11 cellular contexts compared by ENCODE assay signal in genomic region chr17:72502111-72502939, GRCh38.
DNase-seq lines count a peak whose midpoint lies in the region; ATAC-seq, FAIRE-seq and TF ChIP-seq lines count a peak whose summit lies in the region.
"Had no signal": no experiment of that assay in that cellular context is flagged by ENCODE, and none has a peak within 500 bp of the region (broad histone marks: within the 10 kb centered on the region; RNA-seq: fewer than 3 reads in every experiment).

No MANE protein-coding gene starts in this region.

- no peak overlapping the region for H3K4ac ChIP-seq in H1 (replicated peaks; ENCODE audit: insufficient read length, low read depth, low read length)

- peaks cover 3 to 10% (median 5%) of the 10 kb centered on the region in 3 donors for H3K27me3 Mint-ChIP-seq in CD14-positive monocyte (ENCODE audit: low read depth in 3 of 3)

- no peak overlapping the region for H4K91ac ChIP-seq in H1 (replicated peaks; ENCODE audit: insufficient read length, low read length)

- CTCF ChIA-PET in H1 (lab: Charles Lee; ENCODE audit: partially characterized antibody): interaction anchor here (0.6 to 1.8 kb wide), 3 partner anchors 23 to 1114 kb away, joined by 3 to 10 read pairs (median 6); no protein-coding TSS in a partner anchor

- H3K36me3 Mint-ChIP-seq in CD14-positive monocyte: no peaks in the 10 kb centered on the region

- H3K9me3 ChIP-seq in H1 (ENCODE audit: insufficient read depth in 2 of 2, low read depth in 1 of 2, low read length in 1 of 2): no peaks in the 10 kb centered on the region
- H3K9me3 ChIP-seq in right lobe of liver: no peaks in the 10 kb centered on the region
- H3K9me3 ChIP-seq in thyroid gland: no peaks in the 10 kb centered on the region

- peak overlapping the region; percentile 78; the same call in 1 of the 2 replicates for H2BK5ac ChIP-seq in H1 (ENCODE audit: low read depth, low read length)

- H2BK120ac ChIP-seq in H1 (replicated peaks; ENCODE audit: low read depth, low read length): no peak overlapping the region

- peak; percentile 26 to 78 (median 46) for ATAC-seq in right lobe of liver
- no peak for ATAC-seq in omental fat pad (ENCODE audit: low FRiP score)
- no peak for ATAC-seq in GM19397 (IDR thresholded peaks at IDR 0.05; ENCODE audit: unreplicated experiment)
- ATAC-seq: activated T-cell treated with anti-CD3 and anti-CD28 coated beads, Interleukin-2, amount 50 U/mL, for 4 hours had no signal

- H3K27ac ChIP-seq in H1 (ENCODE audit: low read depth, low read length) (no peak overlapping the region), right lobe of liver (no peak overlapping the region), thyroid gland (peak overlapping the region; percentile 72 to 98 (median 92))

- H3K36me3 ChIP-seq in H1 (ENCODE audit: control insufficient read depth in 2 of 4, insufficient read depth in 4 of 4, low read length in 3 of 4): no peaks in the 10 kb centered on the region
- no peaks in the 10 kb centered on the region for H3K36me3 ChIP-seq in right lobe of liver
- no peaks in the 10 kb centered on the region for H3K36me3 ChIP-seq in thyroid gland

- POLR2A ChIA-PET in H1 (lab: Charles Lee; ENCODE audit: partially characterized antibody): interaction anchor here (0.7 kb wide), 1 partner anchor 312 kb away, joined by 4 read pairs; no protein-coding TSS in a partner anchor

- H3K4me1 ChIP-seq in H1 (replicated peaks in 1 of 4; ENCODE audit: control insufficient read depth in 3 of 4, insufficient read depth in 4 of 4, low read length in 3 of 4) (peaks cover 0 to 13% (median 7%) of the 10 kb centered on the region in 4 experiments), right lobe of liver (peaks cover 0 to 17% (median 0%) of the 10 kb centered on the region in 4 donors), thyroid gland (peaks cover 19% of the 10 kb centered on the region in 2 donors)

- no peaks in the 10 kb centered on the region for H3K79me1 ChIP-seq in H1 (ENCODE audit: low read depth, low read length)

- H3K14ac ChIP-seq in H1 (ENCODE audit: insufficient read length): no peak overlapping the region

- no peak overlapping the region for H3K9ac ChIP-seq in H1 (replicated peaks in 1 of 4; ENCODE audit: extremely low read depth in 1 of 4, low read depth in 3 of 4, low read length in 3 of 4)

- H3K27ac Mint-ChIP-seq in CD14-positive monocyte: no peak overlapping the region
- H3K27ac Mint-ChIP-seq: IgD-negative memory B cell; T-helper 2 cell treated with Interferon-gamma antibody and Interleukin-4, amounts not matched to agents 5 μg/mL and 100 μg/mL, for 36 hours had no signal

- 0 out of 2 replicates have a peak overlapping the region, but pooled peaks have one; percentile 23 for H2BK15ac ChIP-seq in H1 (ENCODE audit: low read length)

- intact Hi-C loops in right lobe of liver (cut with DNase I) (no loop called here), thyroid gland (cut with DNase I) (no loop called here), CD14-positive monocyte (cut with micrococcal nuclease) (no loop called here)

- H3K27me3 ChIP-seq in H1 (replicated peaks in 1 of 4; ENCODE audit: control insufficient read depth in 3 of 4, extremely low read depth in 1 of 4, insufficient read depth in 3 of 4, low read length in 3 of 4) (no peaks in the 10 kb centered on the region), right lobe of liver (peaks cover 0 to 9% of the 10 kb centered on the region in 2 donors), thyroid gland (no peaks in the 10 kb centered on the region)

- H3K56ac ChIP-seq in H1 (replicated peaks; ENCODE audit: insufficient read length, low read depth, low read length): no peak overlapping the region

- H3K79me2 ChIP-seq in H1 (ENCODE audit: control insufficient read depth in 1 of 2, insufficient read depth in 2 of 2, low read length in 2 of 2): no peaks in the 10 kb centered on the region

- peak overlapping the region; percentile 87 for H2BK12ac ChIP-seq in H1 (ENCODE audit: low read depth, low read length)

- no peak overlapping the region for H3K23ac ChIP-seq in H1 (ENCODE audit: insufficient read length)

- TF ChIP-seq CTCF in H1 (IDR thresholded peaks at IDR 0.05; ENCODE audit: control extremely low read depth in 1 of 3, insufficient read depth in 1 of 3, low read depth in 1 of 3, low read length in 3 of 3) (no peak), right lobe of liver (IDR thresholded peaks at IDR 0.05) (no peak), thyroid gland (IDR thresholded peaks at IDR 0.05) (no peak), omental fat pad (IDR thresholded peaks at IDR 0.05) (no peak), CD14-positive monocyte (IDR thresholded peaks at IDR 0.05) (no peak)

- H3K4me3 ChIP-seq in H1 (ENCODE audit: extremely low read depth in 1 of 4, insufficient read depth in 2 of 4, low read depth in 3 of 4, low read length in 4 of 4) (no peak overlapping the region), right lobe of liver (no peak overlapping the region), thyroid gland (replicated peaks in 1 of 3) (no peak overlapping the region)

- no peaks in the 10 kb centered on the region for H3K23me2 ChIP-seq in H1 (ENCODE audit: low read depth, low read length)

- WGBS in H1 (ENCODE audit: extremely low coverage in 1 of 2, insufficient coverage in 1 of 2, insufficient read length in 1 of 2, insufficient replicate concordance in 2 of 2, low coverage in 1 of 2, low lambda C conversion rate in 2 of 2, missing lambda C conversion rate in 1 of 2), 2 experiments: 73% methylated on average over 19 of the region's 20 CpGs; no CpG with 5 or more reads in 1 of the 2 experiments
- 32% methylated on average over 17 of the region's 20 CpGs for WGBS in right lobe of liver (ENCODE audit: insufficient coverage, low coverage, low lambda C conversion rate, missing lambda C conversion rate)
- 61% methylated on average over 19 to 20 of the region's 20 CpGs for WGBS in thyroid gland, 2 donors

- no peak overlapping the region for H3K4me2 ChIP-seq in H1 (ENCODE audit: insufficient read depth in 1 of 2, low read depth in 2 of 2, low read length in 2 of 2)

- H4K20me1 ChIP-seq in H1 (replicated peaks in 1 of 2; ENCODE audit: control insufficient read depth in 1 of 2, insufficient read depth in 2 of 2, low read length in 2 of 2): no peaks in the 10 kb centered on the region

- peak overlapping the region; percentile 44 for H3K18ac ChIP-seq in H1 (ENCODE audit: extremely low read depth, low read length)

- FAIRE-seq in H1 (lab: Jason Lieb, UNC): no peak

- H3K9me3 Mint-ChIP-seq in CD14-positive monocyte: peaks cover 0 to 14% (median 7%) of the 10 kb centered on the region in 7 donors
- H3K9me3 Mint-ChIP-seq: T-helper 2 cell treated with Interferon-gamma antibody and Interleukin-4, amounts not matched to agents 5 μg/mL and 100 μg/mL, for 36 hours had no signal

- H3K4me1 Mint-ChIP-seq in CD14-positive monocyte: no peaks in the 10 kb centered on the region
- H3K4me1 Mint-ChIP-seq: IgD-negative memory B cell had no signal

- TF ChIP-seq POLR2A in H1 (IDR thresholded peaks at IDR 0.05; ENCODE audit: control extremely low read depth in 1 of 2, low read depth in 2 of 2, low read length in 2 of 2) (no peak), right lobe of liver (IDR thresholded peaks at IDR 0.05) (no peak), thyroid gland (IDR thresholded peaks at IDR 0.05) (no peak)

- no peak overlapping the region for H2BK20ac ChIP-seq in H1 (ENCODE audit: low read length)

- H2AK5ac ChIP-seq in H1 (ENCODE audit: low read depth, low read length): no peak overlapping the region

- no peak overlapping the region for H3K4me3 Mint-ChIP-seq in CD14-positive monocyte
- H3K4me3 Mint-ChIP-seq: activated T-cell treated with anti-CD3 and anti-CD28 coated beads, Interleukin-2, amount 50 U/mL, for 4 hours; IgD-negative memory B cell; T-helper 2 cell treated with Interferon-gamma antibody and Interleukin-4, amounts not matched to agents 5 μg/mL and 100 μg/mL, for 36 hours had no signal

- peak; percentile 69 for DNase-seq in NCI-H2196 (lab: John Stamatoyannopoulos, UW; ENCODE audit: unreplicated experiment)
- DNase-seq in H1 (ENCODE audit: low read depth in 1 of 2, low spot score in 2 of 2): no peak
- DNase-seq in right lobe of liver: no peak
- DNase-seq in thyroid gland: peak; percentile 35 to 40
- no peak for DNase-seq in omental fat pad (ENCODE audit: low spot score)
- no peak for DNase-seq in CD14-positive monocyte (ENCODE audit: low spot score)
- DNase-seq in cerebellum (ENCODE audit: low spot score): no peak
- DNase-seq: activated T-cell treated with anti-CD3 and anti-CD28 coated beads, Interleukin-2, amount 50 U/mL, for 4 hours had no signal

- no peak overlapping the region for H4K8ac ChIP-seq in H1 (ENCODE audit: extremely low read depth, insufficient read depth, low read length)

- peak overlapping the region; percentile 74; the same call in 1 of the 2 replicates for H2AFZ ChIP-seq in H1 (ENCODE audit: low read length)

- H4K5ac ChIP-seq in H1 (ENCODE audit: insufficient read length, low read depth, low read length): no peak overlapping the region

- no peak for TF ChIP-seq EP300 in H1 (IDR thresholded peaks at IDR 0.05; ENCODE audit: borderline replicate concordance in 1 of 2, low read depth in 2 of 2, low read length in 2 of 2)

- no peak for TF ChIP-seq RAD21 in H1 (IDR thresholded peaks at IDR 0.05 in 1 of 2, conservative IDR thresholded peaks at IDR 0.05 in 1 of 2; ENCODE audit: low read depth in 2 of 2, low read length in 2 of 2)

TF ChIP-seq in H1, 55 proteins besides CTCF, POLR2A, EP300 and RAD21 (continues in another document):
- TF ChIP-seq PHF8 (conservative IDR thresholded peaks at IDR 0.05; ENCODE audit: low read depth, low read length) (no peak), HDAC2 (IDR thresholded peaks at IDR 0.05; ENCODE audit: borderline replicate concordance in 1 of 2, low read depth in 2 of 2, low read length in 2 of 2) (no peak), CHD1 (IDR thresholded peaks at IDR 0.05; ENCODE audit: low read depth, low read length) (no peak), BCL11A (IDR thresholded peaks at IDR 0.05; ENCODE audit: low read depth in 2 of 2, low read length in 2 of 2) (no peak), SAP30 (IDR thresholded peaks at IDR 0.05; ENCODE audit: insufficient read depth, insufficient replicate concordance, low read length) (no peak), YY1 (IDR thresholded peaks at IDR 0.05; ENCODE audit: low read depth, low read length) (no peak), FOSL1 (IDR thresholded peaks at IDR 0.05; ENCODE audit: insufficient read depth, low read depth, low read length) (no peak), SP4 (IDR thresholded peaks at IDR 0.05; ENCODE audit: low read length) (no peak), CREB1 (IDR thresholded peaks at IDR 0.05) (no peak), MAFK (IDR thresholded peaks at IDR 0.05; ENCODE audit: low read depth, low read length) (no peak), SIN3A (conservative IDR thresholded peaks at IDR 0.05 in 1 of 2, IDR thresholded peaks at IDR 0.05 in 1 of 2; ENCODE audit: low read depth in 1 of 2, low read length in 2 of 2) (no peak), NANOG (IDR thresholded peaks at IDR 0.05; ENCODE audit: insufficient read depth, low read depth, low read length, poor library complexity, severe bottlenecking) (no peak), POU5F1 (IDR thresholded peaks at IDR 0.05; ENCODE audit: low read depth, low read length) (no peak), RBBP5 (IDR thresholded peaks at IDR 0.05; ENCODE audit: borderline replicate concordance, low read depth, low read length) (no peak)

Comparison
In these comparisons a context has a peak if more than half of its experiments do, and no peak if none do; other contexts are left out.
1. DNase-seq: peak in NCI-H2196 (single experiment) and thyroid gland (2 of 2); none in H1 (0 of 2), right lobe of liver (0 of 3), omental fat pad (single experiment), CD14-positive monocyte (single experiment) and cerebellum (single experiment).
2. H3K27ac ChIP-seq: peak in thyroid gland (3 of 3); none in H1 (single experiment) and right lobe of liver (0 of 3).
3. ATAC-seq: peak in right lobe of liver (4 of 4); none in omental fat pad (single experiment) and GM19397 (single experiment).